25 cellular contexts compared by ENCODE assay signal in genomic region chr1:117173711-117174110, GRCh38. TPM values are rescaled to one million over a fixed set of nuclear protein-coding genes. Genes with fewer than 3 reads are reported as not detected.
"Had no signal": no experiment of that assay in that cellular context is flagged by ENCODE, and none has a peak within 500 bp of the region (broad histone marks: within the 10 kb centered on the region; RNA-seq: fewer than 3 reads in every experiment).

No MANE protein-coding gene starts in this region.

- H3K27ac Mint-ChIP-seq: activated naive CD4-positive, alpha-beta T cell treated with anti-CD3 and anti-CD28 coated beads, Interleukin-2, amount 50 U/mL, for 72 hours; activated T-cell treated with anti-CD3 and anti-CD28 coated beads, Interleukin-2, amount 50 U/mL, for 24 hours; activated T-helper 17 cell treated with anti-CD3 and anti-CD28 coated beads, Interleukin-2, amount 50 U/mL, for 72 hours; dendritic cell treated with granulocyte-macrophage colony-stimulating factor and Interleukin-4, amounts not matched to agents 40 ng/mL and 50 ng/mL, for 4 days; natural killer cell; progenitor cell of endocrine pancreas had no signal

- FAIRE-seq: endometrium, islet of Langerhans had no signal

- H3K27me3 Mint-ChIP-seq: activated T-cell treated with anti-CD3 and anti-CD28 coated beads, Interleukin-2, amount 50 U/mL, for 24 hours; dendritic cell treated with granulocyte-macrophage colony-stimulating factor and Interleukin-4, amounts not matched to agents 40 ng/mL and 50 ng/mL, for 4 days; progenitor cell of endocrine pancreas had no signal

- DNase-seq: activated CD8-positive, alpha-beta memory T cell treated with anti-CD3 and anti-CD28 coated beads for 24 hours; activated CD8-positive, alpha-beta memory T cell treated with anti-CD3 and anti-CD28 coated beads, Interleukin-2, amount 50 U/mL, for 4 hours; activated T-cell treated with anti-CD3 and anti-CD28 coated beads, Interleukin-2, amount 50 U/mL, for 24 hours; aorta; brain microvascular endothelial cell; caudate nucleus; effector CD4-positive, alpha-beta T cell; heart left ventricle; left ventricle myocardium superior; mammary epithelial cell; midbrain; natural killer cell; stimulated activated CD4-positive, alpha-beta T cell treated with anti-CD3 and anti-CD28 coated beads, Interleukin-2, amount 100 ng/mL, for 48 hours; stimulated activated naive CD4-positive, alpha-beta T cell; testis; uterus had no signal

- H3K4me3 Mint-ChIP-seq: activated T-cell treated with anti-CD3 and anti-CD28 coated beads, Interleukin-2, amount 50 U/mL, for 24 hours; activated T-helper 17 cell treated with anti-CD3 and anti-CD28 coated beads, Interleukin-2, amount 50 U/mL, for 72 hours; dendritic cell treated with granulocyte-macrophage colony-stimulating factor and Interleukin-4, amounts not matched to agents 40 ng/mL and 50 ng/mL, for 4 days; natural killer cell; WTC11 had no signal

- H3K9me3 Mint-ChIP-seq: activated naive CD4-positive, alpha-beta T cell treated with anti-CD3 and anti-CD28 coated beads, Interleukin-2, amount 50 U/mL, for 72 hours; activated T-cell treated with anti-CD3 and anti-CD28 coated beads, Interleukin-2, amount 50 U/mL, for 24 hours; activated T-helper 17 cell treated with anti-CD3 and anti-CD28 coated beads, Interleukin-2, amount 50 U/mL, for 72 hours; dendritic cell treated with granulocyte-macrophage colony-stimulating factor and Interleukin-4, amounts not matched to agents 40 ng/mL and 50 ng/mL, for 4 days; natural killer cell had no signal

- H3K4me1 Mint-ChIP-seq: activated T-helper 17 cell treated with anti-CD3 and anti-CD28 coated beads, Interleukin-2, amount 50 U/mL, for 72 hours; natural killer cell had no signal

- ATAC-seq: activated naive CD4-positive, alpha-beta T cell treated with anti-CD3 and anti-CD28 coated beads, Interleukin-2, amount 50 U/mL, for 72 hours; activated T-helper 17 cell treated with anti-CD3 and anti-CD28 coated beads, Interleukin-2, amount 50 U/mL, for 72 hours; heart left ventricle; left ventricle myocardium superior; natural killer cell; WTC11 had no signal

- H3K36me3 Mint-ChIP-seq: activated naive CD4-positive, alpha-beta T cell treated with anti-CD3 and anti-CD28 coated beads, Interleukin-2, amount 50 U/mL, for 72 hours; natural killer cell; WTC11 had no signal

RNA-seq across cellular contexts. Expression of gene VTCN1, which starts 37.0 kb away (rescaled TPM):
- total RNA-seq: activated naive CD4-positive, alpha-beta T cell treated with anti-CD3 and anti-CD28 coated beads, Interleukin-2, amount 50 U/mL, for 72 hours; activated T-helper 17 cell treated with anti-CD3 and anti-CD28 coated beads, Interleukin-2, amount 50 U/mL, for 72 hours; fibroblast of villous mesenchyme; left ventricle myocardium superior; natural killer cell; osteocyte; WTC11 had no signal
